In genomic region chr3:115239717-115240116, GRCh38 we compare ENCODE assay signal across 8 cellular contexts.
A peak's percentile ranks its signal among the peaks of the same experiment; 100 is the strongest.
DNase-seq lines count a peak whose midpoint lies in the region; ATAC-seq and TF ChIP-seq lines count a peak whose summit lies in the region.

No MANE protein-coding gene starts in this region.

- H3K4me3 ChIP-seq in cardiac fibroblast (replicated peaks in 1 of 2; ENCODE audit: low read depth in 2 of 2, low read length in 2 of 2) (no peak overlapping the region), lower lobe of right lung (no peak overlapping the region)

- CTCF ChIA-PET in Calu3 (lab: Charles Lee) = no interaction called here
- CTCF ChIA-PET in activated naive CD4-positive, alpha-beta T cell treated with anti-CD3 and anti-CD28 coated beads, Interleukin-2, amount 10 ng/mL, durations not matched to agents 7 days and 5 days (lab: Charles Lee) = no interaction called here

- no peak for TF ChIP-seq CTCF in Calu3 (IDR thresholded peaks at IDR 0.05; ENCODE audit: unreplicated experiment)
- TF ChIP-seq CTCF in cardiac fibroblast (IDR thresholded peaks at IDR 0.05; ENCODE audit: low read depth, low read length) = no peak
- TF ChIP-seq CTCF in lower lobe of right lung (IDR thresholded peaks at IDR 0.05) = no peak
- no peak for TF ChIP-seq CTCF in nephron progenitor cell (IDR thresholded peaks at IDR 0.05)

- peak overlapping the region; percentile 31 for H3K4me3 Mint-ChIP-seq in Calu3 (ENCODE audit: low read depth, unreplicated experiment)
- H3K4me3 Mint-ChIP-seq in nephron progenitor cell = no peak overlapping the region
- H3K4me3 Mint-ChIP-seq in activated naive CD4-positive, alpha-beta T cell treated with anti-CD3 and anti-CD28 coated beads, Interleukin-2, amount 10 ng/mL, durations not matched to agents 7 days and 5 days = no peak overlapping the region

- H3K36me3 Mint-ChIP-seq in Calu3 (ENCODE audit: insufficient read depth, unreplicated experiment) (no peaks in the 10 kb centered on the region), nephron progenitor cell (ENCODE audit: low read depth) (no peaks in the 10 kb centered on the region)
- no peaks in the 10 kb centered on the region for H3K36me3 Mint-ChIP-seq in activated naive CD4-positive, alpha-beta T cell treated with anti-CD3 and anti-CD28 coated beads, Interleukin-2, amount 10 ng/mL, durations not matched to agents 7 days and 5 days

- intact Hi-C loops in Calu3 (cut with micrococcal nuclease; ENCODE audit: unreplicated experiment) = no loop called here
- intact Hi-C loops in lower lobe of right lung (cut with DNase I) = no loop called here

- no peaks in the 10 kb centered on the region for H3K9me3 ChIP-seq in lower lobe of right lung

- DNase-seq in Calu3 (peak; percentile 29), NCI-H2196 (lab: John Stamatoyannopoulos, UW; ENCODE audit: unreplicated experiment) (peak; percentile 84), cardiac fibroblast (ENCODE audit: low read depth in 2 of 2) (peak; percentile 93 to 97), lower lobe of right lung (no peak), nephron progenitor cell (no peak)
- DNase-seq in activated CD4-positive, alpha-beta T cell treated with anti-CD3 and anti-CD28 coated beads for 48 hours = no peak
- DNase-seq in activated naive CD4-positive, alpha-beta T cell treated with anti-CD3 and anti-CD28 coated beads, Interleukin-2, amount 10 ng/mL, durations not matched to agents 7 days and 5 days = no peak

- BruUV-seq in Calu3 (replicated peaks; lab: Mats Ljungman, UMichigan) = no TSS peak

- no peaks in the 10 kb centered on the region for H3K27me3 ChIP-seq in lower lobe of right lung (ENCODE audit: low read depth)

- no peak overlapping the region for H3K27ac ChIP-seq in lower lobe of right lung

- peak; percentile 69 to 80 for ATAC-seq in lower lobe of right lung
- no peak for ATAC-seq in HG03520 (IDR thresholded peaks at IDR 0.05; ENCODE audit: unreplicated experiment)

- no peaks in the 10 kb centered on the region for H3K36me3 ChIP-seq in lower lobe of right lung

- H3K9me3 Mint-ChIP-seq in Calu3 (ENCODE audit: low read depth, unreplicated experiment) (no peaks in the 10 kb centered on the region), nephron progenitor cell (no peaks in the 10 kb centered on the region)
- no peaks in the 10 kb centered on the region for H3K9me3 Mint-ChIP-seq in activated naive CD4-positive, alpha-beta T cell treated with anti-CD3 and anti-CD28 coated beads, Interleukin-2, amount 10 ng/mL, durations not matched to agents 7 days and 5 days

- H3K4me1 ChIP-seq in lower lobe of right lung = no peaks in the 10 kb centered on the region

- H3K4me1 Mint-ChIP-seq in Calu3 (ENCODE audit: low read depth, unreplicated experiment) = no peaks in the 10 kb centered on the region
- no peaks in the 10 kb centered on the region for H3K4me1 Mint-ChIP-seq in nephron progenitor cell
- no peaks in the 10 kb centered on the region for H3K4me1 Mint-ChIP-seq in activated naive CD4-positive, alpha-beta T cell treated with anti-CD3 and anti-CD28 coated beads, Interleukin-2, amount 10 ng/mL, durations not matched to agents 7 days and 5 days

- H3K27me3 Mint-ChIP-seq in Calu3 (ENCODE audit: unreplicated experiment) = no peaks in the 10 kb centered on the region
- peaks cover 4% of the 10 kb centered on the region for H3K27me3 Mint-ChIP-seq in nephron progenitor cell (ENCODE audit: low read depth, poor library complexity)
- H3K27me3 Mint-ChIP-seq in activated naive CD4-positive, alpha-beta T cell treated with anti-CD3 and anti-CD28 coated beads, Interleukin-2, amount 10 ng/mL, durations not matched to agents 7 days and 5 days = no peaks in the 10 kb centered on the region

- H3K27ac Mint-ChIP-seq in Calu3 (ENCODE audit: unreplicated experiment) (no peak overlapping the region), nephron progenitor cell (no peak overlapping the region)
- H3K27ac Mint-ChIP-seq in activated naive CD4-positive, alpha-beta T cell treated with anti-CD3 and anti-CD28 coated beads, Interleukin-2, amount 10 ng/mL, durations not matched to agents 7 days and 5 days = no peak overlapping the region

Comparison
In these comparisons a context has a peak if more than half of its experiments do, and no peak if none do; other contexts are left out.
1. DNase-seq: peak in Calu3 (single experiment), NCI-H2196 (single experiment) and cardiac fibroblast (2 of 2); none in lower lobe of right lung (single experiment), activated CD4-positive, alpha-beta T cell treated with anti-CD3 and anti-CD28 coated beads for 48 hours (single experiment), nephron progenitor cell (single experiment) and activated naive CD4-positive, alpha-beta T cell treated with anti-CD3 and anti-CD28 coated beads, Interleukin-2, amount 10 ng/mL, durations not matched to agents 7 days and 5 days (single experiment).